Comparison of ENCODE assay signal across 3 cellular contexts in genomic region chr19:17488593-17489391, GRCh38.
TF ChIP-seq lines count a peak whose summit lies in the region.

No MANE protein-coding gene starts in this region.

TF ChIP-seq in A549, 52 proteins besides CTCF, POLR2A, EP300 and RAD21 (continues in another document):
- TF ChIP-seq REST (IDR thresholded peaks at IDR 0.05), result no peak
- no peak for TF ChIP-seq ZSCAN20 (CRISPR knock-in tag; IDR thresholded peaks at IDR 0.05)
- TF ChIP-seq CHD2 (IDR thresholded peaks at IDR 0.05; ENCODE audit: low read length, partially characterized antibody), result no peak
- TF ChIP-seq ELK1 (IDR thresholded peaks at IDR 0.05; ENCODE audit: low read depth, low read length), result no peak
- TF ChIP-seq GATA3 (IDR thresholded peaks at IDR 0.05; ENCODE audit: borderline replicate concordance), result no peak
- TF ChIP-seq MAX (IDR thresholded peaks at IDR 0.05), result no peak
- TF ChIP-seq HMGXB4 (CRISPR knock-in tag; IDR thresholded peaks at IDR 0.05; ENCODE audit: borderline replicate concordance), result no peak
- no peak for TF ChIP-seq PBX3 (IDR thresholded peaks at IDR 0.05)
- no peak for TF ChIP-seq KDM5A (IDR thresholded peaks at IDR 0.05)

TF ChIP-seq in HCT116, 20 proteins besides CTCF, POLR2A, EP300 and RAD21:
- peak; percentile 51 for TF ChIP-seq POLR2AphosphoS5 (IDR thresholded peaks at IDR 0.05; ENCODE audit: low read depth, low read length)
- no peak for TF ChIP-seq TCF7L2 (IDR thresholded peaks at IDR 0.05; ENCODE audit: borderline replicate concordance, extremely low read depth, insufficient read depth, insufficient read length)
- peak; percentile 90 for TF ChIP-seq MAX (IDR thresholded peaks at IDR 0.05)

TF ChIP-seq in K562, 482 proteins besides CTCF, POLR2A, EP300 and RAD21 (continues in another document):
- TF ChIP-seq THRAP3 (IDR thresholded peaks at IDR 0.05; ENCODE audit: borderline replicate concordance), result no peak
- TF ChIP-seq U2AF2 (optimal IDR thresholded peaks at IDR 0.05; ENCODE audit: low read depth, low read length), result no peak
- TF ChIP-seq ATF2 (CRISPR knock-in tag; IDR thresholded peaks at IDR 0.05), result no peak
- no peak for TF ChIP-seq E2F5 (CRISPR knock-in tag; IDR thresholded peaks at IDR 0.05)
- TF ChIP-seq CEBPG (CRISPR knock-in tag; IDR thresholded peaks at IDR 0.05), result 0 out of 2 replicates have a peak, but pooled peaks have one; percentile 20
- no peak for TF ChIP-seq CEBPG (tag; conservative IDR thresholded peaks at IDR 0.05 in 1 of 2, IDR thresholded peaks at IDR 0.05 in 1 of 2)
- no peak for TF ChIP-seq PRMT5 (CRISPR knock-in tag; IDR thresholded peaks at IDR 0.05)
- TF ChIP-seq RERE (CRISPR knock-in tag; IDR thresholded peaks at IDR 0.05; ENCODE audit: borderline replicate concordance), result no peak
- TF ChIP-seq TAF7 (tag; IDR thresholded peaks at IDR 0.05), result no peak
- TF ChIP-seq TCF15 (CRISPR knock-in tag; IDR thresholded peaks at IDR 0.05), result no peak
- no peak for TF ChIP-seq ZFP30 (CRISPR knock-in tag; IDR thresholded peaks at IDR 0.05; ENCODE audit: borderline replicate concordance)
- no peak for TF ChIP-seq ZNF184 (CRISPR knock-in tag; IDR thresholded peaks at IDR 0.05)
- no peak for TF ChIP-seq NUFIP1 (IDR thresholded peaks at IDR 0.05; ENCODE audit: partially characterized antibody)
- TF ChIP-seq RFX5 (IDR thresholded peaks at IDR 0.05; ENCODE audit: low read depth, low read length), result no peak
- TF ChIP-seq POLR2AphosphoS5 (IDR thresholded peaks at IDR 0.05; ENCODE audit: control insufficient read depth, insufficient read depth, low read depth, low read length), result no peak
- TF ChIP-seq EZH2 (IDR thresholded peaks at IDR 0.05; ENCODE audit: borderline replicate concordance, low read depth, low read length), result no peak
- no peak for TF ChIP-seq CREB3L1 (IDR thresholded peaks at IDR 0.05; ENCODE audit: borderline replicate concordance, low read depth)
- TF ChIP-seq ARID4B (CRISPR knock-in tag; IDR thresholded peaks at IDR 0.05), result 0 out of 2 replicates have a peak, but pooled peaks have one; percentile 55
- no peak for TF ChIP-seq ZFX (CRISPR knock-in tag; IDR thresholded peaks at IDR 0.05)
- TF ChIP-seq ZNF609 (CRISPR knock-in tag; IDR thresholded peaks at IDR 0.05; ENCODE audit: borderline replicate concordance), result no peak
- peak; percentile 51; the same call in 1 of the 2 replicates for TF ChIP-seq FOXP1 (CRISPR knock-in tag; IDR thresholded peaks at IDR 0.05)
- TF ChIP-seq USF2 (CRISPR knock-in tag; IDR thresholded peaks at IDR 0.05), result no peak
- TF ChIP-seq ZNF764 (CRISPR knock-in tag; IDR thresholded peaks at IDR 0.05; ENCODE audit: low read depth), result no peak
- TF ChIP-seq ZNF354B (CRISPR knock-in tag; IDR thresholded peaks at IDR 0.05), result no peak
- TF ChIP-seq VEZF1 (CRISPR knock-in tag; IDR thresholded peaks at IDR 0.05), result peak; percentile 59
- no peak for TF ChIP-seq ZBTB9 (CRISPR knock-in tag; IDR thresholded peaks at IDR 0.05)
- TF ChIP-seq ZNF589 (CRISPR knock-in tag; IDR thresholded peaks at IDR 0.05; ENCODE audit: low read depth), result no peak
